Comparison of ENCODE assay signal across 13 cellular contexts in genomic region chr6:138719011-138719635, GRCh38. TPM values are rescaled to one million over a fixed set of nuclear protein-coding genes. Genes with fewer than 3 reads are reported as not detected.
DNase-seq lines count a peak whose midpoint lies in the region; ATAC-seq and TF ChIP-seq lines count a peak whose summit lies in the region.
"Had no signal": no experiment of that assay in that cellular context is flagged by ENCODE, and none has a peak within 500 bp of the region (broad histone marks: within the 10 kb centered on the region; RNA-seq: fewer than 3 reads in every experiment).

No MANE protein-coding gene starts in this region.

- H3K4me3 ChIP-seq in GM06990 (replicated peaks; ENCODE audit: low read depth, low read length) (no peak overlapping the region), SJCRH30 (no peak overlapping the region), fibroblast of the aortic adventitia (ENCODE audit: low read depth, low read length) (no peak overlapping the region), parathyroid adenoma (ENCODE audit: low read depth, low read length) (no peak overlapping the region)
- H3K4me3 ChIP-seq: ascending aorta, BLaER1, SJSA1 had no signal

- TF ChIP-seq CTCF in GM06990 (IDR thresholded peaks at IDR 0.05; ENCODE audit: insufficient read depth, low read length, poor library complexity, severe bottlenecking) (no peak), fibroblast of the aortic adventitia (IDR thresholded peaks at IDR 0.05; ENCODE audit: insufficient read depth, low read length) (no peak), parathyroid adenoma (IDR thresholded peaks at IDR 0.05) (no peak)

- no peaks in the 10 kb centered on the region for H3K79me2 ChIP-seq in parathyroid adenoma

- H3K4me2 ChIP-seq in parathyroid adenoma (ENCODE audit: low read length), result no peak overlapping the region
- H3K4me2 ChIP-seq: BLaER1 had no signal

- H3K36me3 ChIP-seq in GM06990 (ENCODE audit: control insufficient read depth, insufficient read depth, low read length), result no peaks in the 10 kb centered on the region
- H3K36me3 ChIP-seq in SJCRH30, result no peaks in the 10 kb centered on the region
- no peaks in the 10 kb centered on the region for H3K36me3 ChIP-seq in parathyroid adenoma (ENCODE audit: control insufficient read depth, insufficient read depth, low read length)
- H3K36me3 ChIP-seq: ascending aorta, BLaER1, SJSA1 had no signal

- ATAC-seq in GM18519 (IDR thresholded peaks at IDR 0.05; ENCODE audit: low FRiP score, unreplicated experiment), result no peak
- ATAC-seq in HG03457 (IDR thresholded peaks at IDR 0.05; ENCODE audit: unreplicated experiment), result no peak
- ATAC-seq in HG03354 (IDR thresholded peaks at IDR 0.05; ENCODE audit: poor library complexity, severe bottlenecking, unreplicated experiment), result no peak

- H3K4me1 ChIP-seq in SJCRH30 (peaks cover 7% of the 10 kb centered on the region; the same call in 1 of the 2 replicates), parathyroid adenoma (no peaks in the 10 kb centered on the region)
- H3K4me1 ChIP-seq: ascending aorta had no signal

- DNase-seq in GM06990 (ENCODE audit: extremely low read depth, insufficient read length) (peak; percentile 11), SJCRH30 (peak; percentile 9 to 37), fibroblast of the aortic adventitia (ENCODE audit: low read depth) (peak; percentile 25), HPDE6-E6E7 (ENCODE audit: extremely low spot score) (no peak)
- DNase-seq: NCI-H1048, NCI-H510A had no signal

- H3K27me3 ChIP-seq in GM06990 (replicated peaks; ENCODE audit: control insufficient read depth, insufficient read depth, low read length) (no peaks in the 10 kb centered on the region), SJCRH30 (no peaks in the 10 kb centered on the region), parathyroid adenoma (ENCODE audit: control insufficient read depth, insufficient read depth, low read length) (no peaks in the 10 kb centered on the region)
- H3K27me3 ChIP-seq: ascending aorta, BLaER1, SJSA1 had no signal

- H3K27ac ChIP-seq in SJCRH30, result no peak overlapping the region
- H3K27ac ChIP-seq in parathyroid adenoma, result peak overlapping the region; percentile 30
- H3K27ac ChIP-seq: BLaER1, SJSA1 had no signal

- H3K9me3 ChIP-seq in SJCRH30 (replicated peaks), result no peaks in the 10 kb centered on the region
- H3K9me3 ChIP-seq in parathyroid adenoma (ENCODE audit: control insufficient read depth, low read length), result no peaks in the 10 kb centered on the region
- H3K9me3 ChIP-seq: SJSA1 had no signal

- H2AFZ ChIP-seq in parathyroid adenoma, result no peak overlapping the region

- H3K9ac ChIP-seq in parathyroid adenoma, result no peak overlapping the region
- H3K9ac ChIP-seq: BLaER1 had no signal

RNA-seq across cellular contexts. Expression of gene CCDC28A, which starts 54.4 kb away (rescaled TPM):
- 9.7 and 12.5 TPM in 2 replicates for total RNA-seq in SJCRH30 (2014; rRNA removed; shearing (Covaris generic))
- total RNA-seq in fibroblast of the aortic adventitia (ENCODE audit: low replicate concordance), result 8.9 and 11.7 TPM in 2 replicates
